Comparison of ENCODE assay signal across 13 cellular contexts in the genomic region with DNA sequence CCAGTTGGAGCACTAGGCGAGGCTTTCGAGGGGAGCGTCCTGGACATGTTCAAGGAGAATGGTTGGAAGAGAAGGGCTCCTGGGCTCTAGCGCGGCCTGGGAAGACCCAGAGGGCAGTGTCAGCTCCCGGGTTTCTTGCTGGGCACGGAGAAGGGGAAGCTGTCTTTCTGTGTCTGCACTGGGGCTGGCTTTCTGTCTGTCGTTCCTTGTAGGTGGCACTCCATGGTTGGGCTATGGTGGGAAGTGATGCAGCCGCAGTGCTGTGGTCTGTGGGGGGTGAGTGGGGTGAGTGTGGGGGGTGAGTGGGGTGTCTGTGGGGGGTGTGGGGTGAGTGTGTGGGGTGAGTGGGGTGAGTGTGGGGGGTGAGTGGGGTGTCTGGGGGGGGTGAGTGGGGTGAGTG. TPM values are rescaled to one million over a fixed set of nuclear protein-coding genes. Genes with fewer than 3 reads are reported as not detected.
DNase-seq lines count a peak whose midpoint lies in the region; ATAC-seq and TF ChIP-seq lines count a peak whose summit lies in the region.
"Had no signal": no experiment of that assay in that cellular context is flagged by ENCODE, and none has a peak within 500 bp of the region (broad histone marks: within the 10 kb centered on the region; RNA-seq: fewer than 3 reads in every experiment).

No MANE protein-coding gene starts in this region.

- ATAC-seq in GM19023 (IDR thresholded peaks at IDR 0.05; ENCODE audit: unreplicated experiment) (no peak), HG02678 (IDR thresholded peaks at IDR 0.05; ENCODE audit: unreplicated experiment) (no peak), left cardiac atrium (no peak)
- ATAC-seq: pancreas, upper lobe of right lung had no signal

- peaks cover 36% of the 10 kb centered on the region for H3K4me1 Mint-ChIP-seq in T-helper 1 cell treated with Interleukin-12 subunit alpha and Interleukin-12 subunit beta and Interleukin-4 antibody, amounts not matched to agents 30 μg/mL and 1 μg/mL, for 36 hours (ENCODE audit: low read depth)
- peaks cover 35% of the 10 kb centered on the region for H3K4me1 Mint-ChIP-seq in activated naive CD8-positive, alpha-beta T cell (ENCODE audit: low read depth)
- peaks cover 12% of the 10 kb centered on the region for H3K4me1 Mint-ChIP-seq in nephron progenitor cell

- H3K27me3 Mint-ChIP-seq in T-helper 1 cell treated with Interleukin-12 subunit alpha and Interleukin-12 subunit beta and Interleukin-4 antibody, amounts not matched to agents 30 μg/mL and 1 μg/mL, for 36 hours (ENCODE audit: low read depth) = no peaks in the 10 kb centered on the region
- H3K27me3 Mint-ChIP-seq in activated naive CD8-positive, alpha-beta T cell = no peaks in the 10 kb centered on the region
- peaks cover 3% of the 10 kb centered on the region for H3K27me3 Mint-ChIP-seq in nephron progenitor cell (ENCODE audit: low read depth, poor library complexity)

- H3K9me3 Mint-ChIP-seq in T-helper 1 cell treated with Interleukin-12 subunit alpha and Interleukin-12 subunit beta and Interleukin-4 antibody, amounts not matched to agents 30 μg/mL and 1 μg/mL, for 36 hours = no peaks in the 10 kb centered on the region
- H3K9me3 Mint-ChIP-seq in activated naive CD8-positive, alpha-beta T cell (ENCODE audit: low read depth) = no peaks in the 10 kb centered on the region
- H3K9me3 Mint-ChIP-seq in nephron progenitor cell = no peaks in the 10 kb centered on the region

- peak overlapping the region; percentile 44 for H3K4me3 Mint-ChIP-seq in T-helper 1 cell treated with Interleukin-12 subunit alpha and Interleukin-12 subunit beta and Interleukin-4 antibody, amounts not matched to agents 30 μg/mL and 1 μg/mL, for 36 hours
- peak overlapping the region; percentile 69 for H3K4me3 Mint-ChIP-seq in activated naive CD8-positive, alpha-beta T cell
- H3K4me3 Mint-ChIP-seq in nephron progenitor cell = no peak overlapping the region

- H3K36me3 Mint-ChIP-seq in T-helper 1 cell treated with Interleukin-12 subunit alpha and Interleukin-12 subunit beta and Interleukin-4 antibody, amounts not matched to agents 30 μg/mL and 1 μg/mL, for 36 hours (ENCODE audit: low read depth) = peaks cover 53% of the 10 kb centered on the region
- peaks cover 5% of the 10 kb centered on the region for H3K36me3 Mint-ChIP-seq in activated naive CD8-positive, alpha-beta T cell
- peaks cover 9% of the 10 kb centered on the region for H3K36me3 Mint-ChIP-seq in nephron progenitor cell (ENCODE audit: low read depth)

- DNase-seq in T-helper 1 cell (no peak), D341Med (ENCODE audit: low spot score) (peak; percentile 52), nephron progenitor cell (no peak), left cardiac atrium (no peak)
- DNase-seq: dermis blood vessel endothelial cell, midbrain, NCI-H1694 treated with DMSO at 0.1 percent for 48 hours, pancreas, upper lobe of right lung had no signal

- TF ChIP-seq CTCF in nephron progenitor cell (IDR thresholded peaks at IDR 0.05) = no peak

- peak overlapping the region; percentile 79 for H3K27ac Mint-ChIP-seq in T-helper 1 cell treated with Interleukin-12 subunit alpha and Interleukin-12 subunit beta and Interleukin-4 antibody, amounts not matched to agents 30 μg/mL and 1 μg/mL, for 36 hours
- H3K27ac Mint-ChIP-seq in activated naive CD8-positive, alpha-beta T cell = peak overlapping the region; percentile 93
- peak overlapping the region; percentile 21 for H3K27ac Mint-ChIP-seq in nephron progenitor cell

- intact Hi-C loops in left cardiac atrium (cut with DNase I) = no loop called here

RNA-seq across cellular contexts. Expression of gene RNF213, which starts 13.7 kb away (rescaled TPM):
- total RNA-seq in left cardiac atrium = 10 to 100 TPM; 43.4 to 48.4 TPM

RNA-seq across cellular contexts. Expression of gene SLC26A11, which starts 54.1 kb away (rescaled TPM):
- 1 to 10 TPM; 6.4 to 6.6 TPM for total RNA-seq in left cardiac atrium

RNA-seq across cellular contexts. Expression of gene SGSH, which starts 54.2 kb away (rescaled TPM):
- 10 to 100 TPM; 18.0 to 23.0 TPM for total RNA-seq in left cardiac atrium

Comparison
In these comparisons a context has a peak if more than half of its experiments do, and no peak if none do; other contexts are left out.
1. H3K27ac Mint-ChIP-seq: peak in every context shown above with its lines; median percentile 93 in activated naive CD8-positive, alpha-beta T cell; 79 in T-helper 1 cell treated with Interleukin-12 subunit alpha and Interleukin-12 subunit beta and Interleukin-4 antibody, amounts not matched to agents 30 μg/mL and 1 μg/mL, for 36 hours; 21 in nephron progenitor cell.